16 cellular contexts compared by ENCODE assay signal in genomic region chr12:19150273-19150895, GRCh38. TPM values are rescaled to one million over a fixed set of nuclear protein-coding genes. Genes with fewer than 3 reads are reported as not detected.
A peak's percentile ranks its signal among the peaks of the same experiment; 100 is the strongest.
DNase-seq lines count a peak whose midpoint lies in the region; ATAC-seq and TF ChIP-seq lines count a peak whose summit lies in the region.
"Had no signal": no experiment of that assay in that cellular context is flagged by ENCODE, and none has a peak within 500 bp of the region (broad histone marks: within the 10 kb centered on the region; RNA-seq: fewer than 3 reads in every experiment).

No MANE protein-coding gene starts in this region.

- TF ChIP-seq CTCF in GM23338 (conservative IDR thresholded peaks at IDR 0.05; ENCODE audit: low read depth in 2 of 2) (no peak), heart right ventricle (IDR thresholded peaks at IDR 0.05) (no peak), thoracic aorta (IDR thresholded peaks at IDR 0.05) (no peak), spleen (IDR thresholded peaks at IDR 0.05 in 8 of 11, conservative IDR thresholded peaks at IDR 0.05 in 3 of 11) (no peak)

- no peak overlapping the region for H2AFZ ChIP-seq in GM23338
- H2AFZ ChIP-seq: GM23248 had no signal

- peaks cover 40% of the 10 kb centered on the region for H3K36me3 Mint-ChIP-seq in GM23338 (ENCODE audit: low read depth)

- H3K9me3 ChIP-seq in adipocyte (ENCODE audit: control insufficient read depth, low read length) (no peaks in the 10 kb centered on the region), heart right ventricle (no peaks in the 10 kb centered on the region), thoracic aorta (no peaks in the 10 kb centered on the region), spleen (no peaks in the 10 kb centered on the region)
- H3K9me3 ChIP-seq: testis had no signal

- H3K79me2 ChIP-seq in GM23338 (replicated peaks; ENCODE audit: insufficient read depth), result peaks cover 100% of the 10 kb centered on the region

- 0 out of 2 replicates have a peak, but pooled peaks cover 3% of the 10 kb centered on the region for H3K36me3 ChIP-seq in GM23338 (ENCODE audit: insufficient read depth)
- H3K36me3 ChIP-seq in adipocyte (ENCODE audit: control insufficient read depth, insufficient read depth, low read length, severe bottlenecking), result no peaks in the 10 kb centered on the region
- peaks cover 0 to 7% (median 0%) of the 10 kb centered on the region in 9 donors for H3K36me3 ChIP-seq in heart right ventricle
- no peaks in the 10 kb centered on the region for H3K36me3 ChIP-seq in thoracic aorta
- H3K36me3 ChIP-seq in spleen, result no peaks in the 10 kb centered on the region

- H3K27ac ChIP-seq in GM23338 (ENCODE audit: low read depth) (peak overlapping the region; percentile 55; the same call in 1 of the 2 replicates), heart right ventricle (peak overlapping the region; percentile 36 to 87 (median 76)), thoracic aorta (peak overlapping the region; percentile 26 to 63), spleen (no peak overlapping the region)
- H3K27ac ChIP-seq: brain microvascular endothelial cell, GM23248, RWPE1, testis had no signal

- H3K4me1 Mint-ChIP-seq in GM23338, result peaks cover 29% of the 10 kb centered on the region

- no peaks in the 10 kb centered on the region for H3K9me3 Mint-ChIP-seq in GM23338
- H3K9me3 Mint-ChIP-seq: CD4-positive, alpha-beta memory T cell; T-helper 1 cell treated with Interleukin-12 subunit alpha and Interleukin-12 subunit beta and Interleukin-4 antibody, amounts not matched to agents 30 μg/mL and 1 μg/mL, for 36 hours had no signal

- no peaks in the 10 kb centered on the region for H3K27me3 ChIP-seq in GM23338 (ENCODE audit: insufficient read depth)
- no peaks in the 10 kb centered on the region for H3K27me3 ChIP-seq in adipocyte (replicated peaks; ENCODE audit: control insufficient read depth, insufficient read depth, low read length)
- no peaks in the 10 kb centered on the region for H3K27me3 ChIP-seq in heart right ventricle
- no peaks in the 10 kb centered on the region for H3K27me3 ChIP-seq in thoracic aorta (replicated peaks; ENCODE audit: insufficient read depth)
- no peaks in the 10 kb centered on the region for H3K27me3 ChIP-seq in spleen (replicated peaks in 1 of 7)
- H3K27me3 ChIP-seq: brain microvascular endothelial cell, testis had no signal

- ATAC-seq in GM23338, result no peak
- peak; percentile 67 to 95 (median 90) for ATAC-seq in heart right ventricle
- ATAC-seq in thoracic aorta (ENCODE audit: insufficient number of reproducible peaks, low FRiP score, low read depth), result peak; percentile 39

- H3K9ac ChIP-seq in adipocyte (ENCODE audit: low read length), result no peak overlapping the region
- H3K9ac ChIP-seq: GM23248 had no signal

- no peak overlapping the region for H3K4me3 Mint-ChIP-seq in GM23338
- H3K4me3 Mint-ChIP-seq: CD4-positive, alpha-beta memory T cell; T-helper 1 cell treated with Interleukin-12 subunit alpha and Interleukin-12 subunit beta and Interleukin-4 antibody, amounts not matched to agents 30 μg/mL and 1 μg/mL, for 36 hours had no signal

- intact Hi-C loops in heart right ventricle (cut with DNase I), result no loop called here
- intact Hi-C loops in spleen (cut with DNase I; ENCODE audit: low total_unique reads), result no loop called here

- H3K4me1 ChIP-seq in GM23338 (ENCODE audit: insufficient read depth) (peaks cover 32% of the 10 kb centered on the region), adipocyte (ENCODE audit: control insufficient read depth, insufficient read depth, low read length) (peaks cover 8% of the 10 kb centered on the region), heart right ventricle (peaks cover 0 to 55% (median 22%) of the 10 kb centered on the region in 9 donors), thoracic aorta (ENCODE audit: control insufficient read depth in 1 of 2, low read depth in 2 of 2) (peaks cover 10 to 18% of the 10 kb centered on the region in 2 donors), spleen (no peaks in the 10 kb centered on the region)
- H3K4me1 ChIP-seq: testis had no signal

- peaks cover 28% of the 10 kb centered on the region; the same call in 1 of the 2 replicates for H4K20me1 ChIP-seq in GM23338 (replicated peaks; ENCODE audit: insufficient read depth)

- no peak for TF ChIP-seq POLR2A in spleen (IDR thresholded peaks at IDR 0.05)

- WGBS in heart right ventricle, 2 donors, result 40 to 69% methylated on average over 2 of the region's 2 CpGs
- 75 to 94% (median 90%) methylated on average over 2 of the region's 2 CpGs for WGBS in spleen, 5 donors

- DNase-seq in GM23338 (ENCODE audit: low spot score), result no peak
- peak; percentile 19 for DNase-seq in adipocyte (ENCODE audit: low read depth)
- DNase-seq in heart right ventricle, result peak in 1 of 2 donors; percentile 29
- DNase-seq in thoracic aorta (ENCODE audit: low spot score), result no peak
- DNase-seq in NCI-H2107 (lab: John Stamatoyannopoulos, UW), result no peak
- no peak for DNase-seq in stimulated activated naive CD4-positive, alpha-beta T cell (lab: John Stamatoyannopoulos, UW)
- DNase-seq in spleen, result no peak
- DNase-seq: activated effector memory CD4-positive, alpha-beta T cell treated with Interleukin-2 at 50 U/mL for 16 hours; brain microvascular endothelial cell; CD4-positive, alpha-beta memory T cell; GM23248; NCI-H774; stimulated activated CD4-positive, alpha-beta T cell treated with anti-CD3 and anti-CD28 coated beads, Interleukin-2, amount 100 ng/mL, for 24 hours; testis had no signal

- H3K27ac Mint-ChIP-seq in GM23338, result no peak overlapping the region
- H3K27ac Mint-ChIP-seq: CD4-positive, alpha-beta memory T cell; T-helper 1 cell treated with Interleukin-12 subunit alpha and Interleukin-12 subunit beta and Interleukin-4 antibody, amounts not matched to agents 30 μg/mL and 1 μg/mL, for 36 hours had no signal

- no peak overlapping the region for H3K4me2 ChIP-seq in GM23338

- no peak overlapping the region for H3K4me3 ChIP-seq in GM23338
- H3K4me3 ChIP-seq in adipocyte (ENCODE audit: low read length), result no peak overlapping the region
- H3K4me3 ChIP-seq in heart right ventricle, result no peak overlapping the region
- H3K4me3 ChIP-seq in thoracic aorta, result no peak overlapping the region
- H3K4me3 ChIP-seq in spleen, result no peak overlapping the region
- H3K4me3 ChIP-seq: GM23248, testis had no signal

- no peaks in the 10 kb centered on the region for H3K9me2 ChIP-seq in GM23338 (ENCODE audit: insufficient read depth)

- no peaks in the 10 kb centered on the region for H3F3A ChIP-seq in GM23338 (replicated peaks; ENCODE audit: low read depth)

- H3K27me3 Mint-ChIP-seq in GM23338 (ENCODE audit: insufficient read depth, low read depth, poor library complexity), result no peaks in the 10 kb centered on the region
- H3K27me3 Mint-ChIP-seq: CD4-positive, alpha-beta memory T cell had no signal

TF ChIP-seq in GM23338, 12 proteins besides CTCF, POLR2A, EP300 and RAD21 (continues in another document):
- no peak for TF ChIP-seq REST (IDR thresholded peaks at IDR 0.05; ENCODE audit: unreplicated experiment)
- no peak for TF ChIP-seq EZH2 (IDR thresholded peaks at IDR 0.05; ENCODE audit: low read depth, unreplicated experiment)
- no peak for TF ChIP-seq ETS1 (IDR thresholded peaks at IDR 0.05)
- no peak for TF ChIP-seq JUNB (IDR thresholded peaks at IDR 0.05; ENCODE audit: unreplicated experiment)
- TF ChIP-seq POLR2AphosphoS5 (IDR thresholded peaks at IDR 0.05; ENCODE audit: low read depth), result no peak
- TF ChIP-seq ZNF114 (CRISPR knock-in tag; IDR thresholded peaks at IDR 0.05), result no peak

RNA-seq across cellular contexts. Expression of gene PLEKHA5, which starts 20.9 kb away (rescaled TPM):
- total RNA-seq in GM23338 (2014; rRNA removed; shearing (Covaris generic)), result 81.8 and 82.8 TPM in 2 replicates
- polyA plus RNA-seq in GM23338 (2016; fragmentation: Nextera tagmentation; extraction: Ambion mirVana), result 79.9 and 112 TPM in 2 replicates
- total RNA-seq in heart right ventricle, result 10 to 100 TPM; 38.8 to 77.1 (median 65.7) TPM
- 10 to 100 TPM; 11.8 to 58.8 TPM for polyA plus RNA-seq in heart right ventricle
- 10 to 100 TPM; 18.4 to 27.7 TPM for total RNA-seq in thoracic aorta
- 10 to 100 TPM in 2 of 7 donors, 1 to 10 TPM in 5; 5.4 to 13.6 (median 9.2) TPM for total RNA-seq in spleen
- 1 to 10 TPM; 1.3 TPM for polyA plus RNA-seq in spleen

Comparison
In these comparisons a context has a peak if more than half of its experiments do, and no peak if none do; other contexts are left out.
1. H3K27ac ChIP-seq: peak in GM23338 (single experiment), heart right ventricle (10 of 10) and thoracic aorta (2 of 2); none in spleen (0 of 8).